Comparison of ENCODE assay signal across 8 cellular contexts in the genomic region with DNA sequence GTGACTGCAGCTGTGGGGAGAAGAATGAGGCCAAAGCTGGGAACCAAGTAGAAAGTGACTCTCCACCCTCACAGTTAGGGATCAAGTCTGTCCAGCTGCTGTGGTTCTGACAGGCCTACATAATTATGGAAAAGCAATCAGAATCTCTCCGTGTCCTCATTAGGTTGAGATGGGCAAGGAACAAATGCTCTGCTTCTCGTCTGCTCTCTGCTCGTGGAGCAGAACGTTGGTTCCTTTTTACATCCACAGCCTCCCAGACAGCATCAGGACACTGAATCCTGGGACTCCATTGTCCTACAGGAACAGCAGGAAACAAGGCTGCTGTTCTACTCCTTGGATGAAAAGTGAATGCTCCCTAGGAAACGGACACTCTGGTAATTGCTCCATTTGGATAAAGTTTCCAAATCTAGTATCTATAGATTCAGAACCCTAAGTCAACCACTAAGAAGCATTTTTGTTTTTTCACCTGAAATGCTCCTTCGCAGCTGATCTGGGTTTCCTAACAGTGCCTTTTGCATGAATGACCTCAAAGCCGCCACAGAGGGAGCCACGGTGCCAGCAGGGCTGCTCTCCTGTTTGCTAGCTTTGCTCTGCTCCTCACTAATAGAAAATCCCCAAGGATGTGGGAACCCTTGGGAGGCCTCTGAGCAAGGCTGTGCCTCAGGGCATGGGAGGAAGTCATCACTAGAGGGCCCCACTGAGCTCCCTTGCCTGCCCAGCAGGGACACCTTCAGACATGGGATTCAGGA.
DNase-seq lines count a peak whose midpoint lies in the region; ATAC-seq and TF ChIP-seq lines count a peak whose summit lies in the region.

No MANE protein-coding gene starts in this region.

- no peak overlapping the region for H3K27ac ChIP-seq in right cardiac atrium (ENCODE audit: low read length)

- TF ChIP-seq CTCF in GM12865 (IDR thresholded peaks at IDR 0.05; ENCODE audit: insufficient read depth, low read depth, low read length, missing control alignments): peak; percentile 62

- H3K27me3 ChIP-seq in right cardiac atrium (ENCODE audit: control insufficient read depth, insufficient read depth): no peaks in the 10 kb centered on the region

- POLR2A ChIA-PET in activated CD8-positive, alpha-beta T cell treated with anti-CD3 and anti-CD28 coated beads, Interleukin-2, amount 10 ng/mL, durations not matched to agents 7 days and 5 days (lab: Charles Lee): no interaction called here

- WGBS in right cardiac atrium: 62% methylated on average over 8 of the region's 8 CpGs

- no peaks in the 10 kb centered on the region for H3K4me1 Mint-ChIP-seq in activated CD8-positive, alpha-beta T cell treated with anti-CD3 and anti-CD28 coated beads, Interleukin-2, amount 10 ng/mL, durations not matched to agents 7 days and 5 days (ENCODE audit: low read depth)

- CTCF ChIA-PET in activated CD8-positive, alpha-beta T cell treated with anti-CD3 and anti-CD28 coated beads, Interleukin-2, amount 10 ng/mL, durations not matched to agents 7 days and 5 days (lab: Charles Lee): interaction anchor here (0.6 to 3.4 kb wide), 7 partner anchors 10 to 391 kb away, joined by 3 to 30 read pairs (median 4); no protein-coding TSS in a partner anchor

- no peak for ATAC-seq in activated CD8-positive, alpha-beta T cell treated with anti-CD3 and anti-CD28 coated beads, Interleukin-2, amount 10 ng/mL, durations not matched to agents 7 days and 5 days
- peak; percentile 87 to 95 for ATAC-seq in right cardiac atrium
- peak; percentile 69 for ATAC-seq in sciatic nerve
- no peak for ATAC-seq in HG02642 (IDR thresholded peaks at IDR 0.05; ENCODE audit: poor library complexity, unreplicated experiment)

- H3K36me3 Mint-ChIP-seq in activated CD8-positive, alpha-beta T cell treated with anti-CD3 and anti-CD28 coated beads, Interleukin-2, amount 10 ng/mL, durations not matched to agents 7 days and 5 days (ENCODE audit: low read depth): no peaks in the 10 kb centered on the region

- no peak overlapping the region for H3K4me3 Mint-ChIP-seq in activated CD8-positive, alpha-beta T cell treated with anti-CD3 and anti-CD28 coated beads, Interleukin-2, amount 10 ng/mL, durations not matched to agents 7 days and 5 days

- no peaks in the 10 kb centered on the region for H3K4me1 ChIP-seq in right cardiac atrium (ENCODE audit: control insufficient read depth, insufficient read depth, low read length)

- H3K4me3 ChIP-seq in GM12865 (ENCODE audit: low read depth, low read length) (no peak overlapping the region), right cardiac atrium (ENCODE audit: low read length) (no peak overlapping the region)

- peak; percentile 41 for DNase-seq in 8988T
- DNase-seq in GM12865 (ENCODE audit: low read depth): peak; percentile 26
- DNase-seq in NCI-H2107 treated with DMSO at 0.1 percent for 48 hours (lab: John Stamatoyannopoulos, UW; ENCODE audit: unreplicated experiment): peak; percentile 94
- peak; percentile 33 for DNase-seq in activated CD8-positive, alpha-beta T cell treated with anti-CD3 and anti-CD28 coated beads, Interleukin-2, amount 10 ng/mL, durations not matched to agents 7 days and 5 days
- DNase-seq in right cardiac atrium: peak; percentile 55 to 81 (median 80)
- no peak for DNase-seq in sciatic nerve (ENCODE audit: low spot score)
- no peak for DNase-seq in MV-4-11 (lab: John Stamatoyannopoulos, UW)

- H3K9me3 Mint-ChIP-seq in activated CD8-positive, alpha-beta T cell treated with anti-CD3 and anti-CD28 coated beads, Interleukin-2, amount 10 ng/mL, durations not matched to agents 7 days and 5 days (ENCODE audit: insufficient read depth): no peaks in the 10 kb centered on the region

- no peaks in the 10 kb centered on the region for H3K9me3 ChIP-seq in right cardiac atrium (ENCODE audit: control insufficient read depth, low read length)

- intact Hi-C loops in right cardiac atrium (cut with DNase I): loop anchor here in 3 of 4 donors (5.0 to 10.0 kb wide), 5 partner anchors 96 to 456 kb away; no protein-coding TSS in a partner anchor
- intact Hi-C loops in sciatic nerve (cut with DNase I): no loop called here

- H3K27me3 Mint-ChIP-seq in activated CD8-positive, alpha-beta T cell treated with anti-CD3 and anti-CD28 coated beads, Interleukin-2, amount 10 ng/mL, durations not matched to agents 7 days and 5 days (ENCODE audit: low read depth): peaks cover 15% of the 10 kb centered on the region

- H3K27ac Mint-ChIP-seq in activated CD8-positive, alpha-beta T cell treated with anti-CD3 and anti-CD28 coated beads, Interleukin-2, amount 10 ng/mL, durations not matched to agents 7 days and 5 days: no peak overlapping the region

Comparison
In these comparisons a context has a peak if more than half of its experiments do, and no peak if none do; other contexts are left out.
1. DNase-seq: peak in 8988T (single experiment), GM12865 (single experiment), NCI-H2107 treated with DMSO at 0.1 percent for 48 hours (single experiment), activated CD8-positive, alpha-beta T cell treated with anti-CD3 and anti-CD28 coated beads, Interleukin-2, amount 10 ng/mL, durations not matched to agents 7 days and 5 days (single experiment) and right cardiac atrium (3 of 3); none in sciatic nerve (single experiment) and MV-4-11 (single experiment).
2. ATAC-seq: peak in right cardiac atrium (2 of 2) and sciatic nerve (single experiment); none in activated CD8-positive, alpha-beta T cell treated with anti-CD3 and anti-CD28 coated beads, Interleukin-2, amount 10 ng/mL, durations not matched to agents 7 days and 5 days (single experiment) and HG02642 (single experiment).